Comparison of ENCODE assay signal across 16 cellular contexts in genomic region chr6:124028117-124028516, GRCh38.
"Had no signal": no experiment of that assay in that cellular context is flagged by ENCODE, and none has a peak within 500 bp of the region (broad histone marks: within the 10 kb centered on the region; RNA-seq: fewer than 3 reads in every experiment).

No MANE protein-coding gene starts in this region.

- H3K4me1 Mint-ChIP-seq: activated naive CD4-positive, alpha-beta T cell treated with anti-CD3 and anti-CD28 coated beads, Interleukin-2, amount 50 U/mL, for 24 hours had no signal

- H3K27ac Mint-ChIP-seq: activated naive CD4-positive, alpha-beta T cell treated with anti-CD3 and anti-CD28 coated beads, Interleukin-2, amount 50 U/mL, for 24 hours; mesothelial cell of epicardium; stimulated activated naive CD8-positive, alpha-beta T cell treated with anti-CD3 and anti-CD28 coated beads, Interleukin-15, Interleukin-2, amounts not matched to agents 100 ng/mL and 50 ng/mL, for 24 hours had no signal

- H3K4me3 Mint-ChIP-seq: activated naive CD4-positive, alpha-beta T cell treated with anti-CD3 and anti-CD28 coated beads, Interleukin-2, amount 50 U/mL, for 24 hours; mesothelial cell of epicardium; nephron progenitor cell; stimulated activated naive CD8-positive, alpha-beta T cell treated with anti-CD3 and anti-CD28 coated beads, Interleukin-15, Interleukin-2, amounts not matched to agents 100 ng/mL and 50 ng/mL, for 24 hours had no signal

- FAIRE-seq: bronchial epithelial cell, urothelium cell line had no signal

- H3K9me3 Mint-ChIP-seq: mesothelial cell of epicardium, nephron progenitor cell had no signal

- H3K27me3 Mint-ChIP-seq: activated naive CD4-positive, alpha-beta T cell treated with anti-CD3 and anti-CD28 coated beads, Interleukin-2, amount 50 U/mL, for 24 hours; stimulated activated naive CD8-positive, alpha-beta T cell treated with anti-CD3 and anti-CD28 coated beads, Interleukin-15, Interleukin-2, amounts not matched to agents 100 ng/mL and 50 ng/mL, for 24 hours had no signal

- DNase-seq: activated CD8-positive, alpha-beta memory T cell treated with anti-CD3 and anti-CD28 coated beads for 24 hours; activated CD8-positive, alpha-beta memory T cell treated with anti-CD3 and anti-CD28 coated beads, Interleukin-2, amount 50 U/mL, for 48 hours; activated effector memory CD4-positive, alpha-beta T cell treated with anti-CD3 and anti-CD28 coated beads, Interleukin-2, amount 50 U/mL, for 16 hours; activated T-cell treated with anti-CD3 and anti-CD28 coated beads, Interleukin-2, amount 50 U/mL, for 48 hours; cerebellar nuclear complex; effector CD4-positive, alpha-beta T cell; heart left ventricle; kidney; nephron progenitor cell; nucleus accumbens; T1000 had no signal

- H3K36me3 Mint-ChIP-seq: activated naive CD4-positive, alpha-beta T cell treated with anti-CD3 and anti-CD28 coated beads, Interleukin-2, amount 50 U/mL, for 24 hours; mesothelial cell of epicardium had no signal
